9 cellular contexts compared by ENCODE assay signal in genomic region chr6:136403166-136403980, GRCh38.
DNase-seq lines count a peak whose midpoint lies in the region; ATAC-seq, FAIRE-seq and TF ChIP-seq lines count a peak whose summit lies in the region.
"Had no signal": no experiment of that assay in that cellular context is flagged by ENCODE, and none has a peak within 500 bp of the region (broad histone marks: within the 10 kb centered on the region; RNA-seq: fewer than 3 reads in every experiment).

No MANE protein-coding gene starts in this region.

- no peaks in the 10 kb centered on the region for H3K27me3 ChIP-seq in upper lobe of right lung

- ATAC-seq in upper lobe of right lung (peak; percentile 58), HG03196 (IDR thresholded peaks at IDR 0.05; ENCODE audit: unreplicated experiment) (no peak)

- no peaks in the 10 kb centered on the region for H3K9me3 ChIP-seq in upper lobe of right lung

- no peaks in the 10 kb centered on the region for H3K4me1 ChIP-seq in upper lobe of right lung

- H3K36me3 ChIP-seq in upper lobe of right lung = no peaks in the 10 kb centered on the region

- peak; percentile 39 for FAIRE-seq in frontal cortex (lab: Jason Lieb, UNC)

- DNase-seq in NCI-H1417 (lab: John Stamatoyannopoulos, UW) (peak in 2 of 3 experiments; percentile 39 to 73), NCI-H1417 treated with DMSO at 0.1 percent for 48 hours (lab: John Stamatoyannopoulos, UW) (no peak), SKM-1 (lab: John Stamatoyannopoulos, UW; ENCODE audit: unreplicated experiment) (peak; percentile 21), frontal cortex (ENCODE audit: low spot score in 2 of 2) (peak in 1 of 2 donors; percentile 24), upper lobe of right lung (no peak), NCI-H524 treated with DMSO at 0.1 percent for 48 hours (lab: John Stamatoyannopoulos, UW) (no peak), ureter (ENCODE audit: low spot score) (no peak)

- no peak for TF ChIP-seq CTCF in upper lobe of right lung (IDR thresholded peaks at IDR 0.05)

- no peak overlapping the region for H3K27ac ChIP-seq in upper lobe of right lung
- H3K27ac ChIP-seq: 22Rv1 had no signal

- no peak overlapping the region for H3K4me3 ChIP-seq in upper lobe of right lung

- intact Hi-C loops in upper lobe of right lung (cut with DNase I) = no loop called here

Comparison
In these comparisons a context has a peak if more than half of its experiments do, and no peak if none do; other contexts are left out.
1. DNase-seq: peak in NCI-H1417 (2 of 3) and SKM-1 (single experiment); none in NCI-H1417 treated with DMSO at 0.1 percent for 48 hours (single experiment), upper lobe of right lung (single experiment), NCI-H524 treated with DMSO at 0.1 percent for 48 hours (single experiment) and ureter (single experiment).